ENCODE assay signal across 8 cellular contexts in genomic region chr11:72040497-72041363, GRCh38. TPM values are rescaled to one million over a fixed set of nuclear protein-coding genes. Genes with fewer than 3 reads are reported as not detected.
DNase-seq lines count a peak whose midpoint lies in the region; ATAC-seq and TF ChIP-seq lines count a peak whose summit lies in the region.

No MANE protein-coding gene starts in this region.

- TF ChIP-seq CTCF in gastroesophageal sphincter (IDR thresholded peaks at IDR 0.05) = no peak
- peak in 1 of 7 experiments; percentile 3 for TF ChIP-seq CTCF in stomach (IDR thresholded peaks at IDR 0.05)

- H3K4me3 Mint-ChIP-seq in activated naive CD4-positive, alpha-beta T cell treated with anti-CD3 and anti-CD28 coated beads for 36 hours = no peak overlapping the region

- peaks cover 45% of the 10 kb centered on the region for H3K4me1 Mint-ChIP-seq in activated naive CD4-positive, alpha-beta T cell treated with anti-CD3 and anti-CD28 coated beads for 36 hours (ENCODE audit: low read depth)

- ATAC-seq in gastroesophageal sphincter (peak; percentile 89), HG02885 (IDR thresholded peaks at IDR 0.05; ENCODE audit: poor library complexity, unreplicated experiment) (no peak)

- H3K36me3 Mint-ChIP-seq in activated naive CD4-positive, alpha-beta T cell treated with anti-CD3 and anti-CD28 coated beads for 36 hours (ENCODE audit: low read depth) = peaks cover 9% of the 10 kb centered on the region

- CTCF ChIA-PET in activated naive CD4-positive, alpha-beta T cell treated with anti-CD3 and anti-CD28 coated beads for 36 hours (lab: Charles Lee) = interaction anchor here (1.0 to 4.2 kb wide), 8 partner anchors 9 to 104 kb away, joined by 3 to 44 read pairs (median 6); no protein-coding TSS in a partner anchor

- DNase-seq in DMS153 treated with DMSO at 0.1 percent for 48 hours (lab: John Stamatoyannopoulos, UW; ENCODE audit: unreplicated experiment) (peak; percentile 88), KBM-7 (peak; percentile 87), SHP77 (lab: John Stamatoyannopoulos, UW) (peak; percentile 91 to 93), stomach (peak; percentile 97)
- peak; percentile 85 for DNase-seq in activated naive CD4-positive, alpha-beta T cell treated with anti-CD3 and anti-CD28 coated beads for 36 hours

- WGBS in gastroesophageal sphincter (ENCODE audit: low coverage in 1 of 2), 2 donors = 0 to 3% methylated on average over 6 to 10 of the region's 23 CpGs
- WGBS in stomach, 5 donors = 0 to 2% (median 1%) methylated on average over 22 to 23 of the region's 23 CpGs

- H3K36me3 ChIP-seq in gastroesophageal sphincter (peaks cover 0 to 1% of the 10 kb centered on the region in 2 donors), neuron (ENCODE audit: insufficient read depth, low read length) (peaks cover 7% of the 10 kb centered on the region), stomach (peaks cover under 1 to 5% (median 3%) of the 10 kb centered on the region in 4 donors)

- H3K9me3 ChIP-seq in gastroesophageal sphincter (no peaks in the 10 kb centered on the region), neuron (ENCODE audit: low read length) (no peaks in the 10 kb centered on the region), stomach (no peaks in the 10 kb centered on the region)

- H3K27me3 Mint-ChIP-seq in activated naive CD4-positive, alpha-beta T cell treated with anti-CD3 and anti-CD28 coated beads for 36 hours (ENCODE audit: low read depth) = no peaks in the 10 kb centered on the region

- no peak overlapping the region for H2AFZ ChIP-seq in neuron (ENCODE audit: low read depth, low read length)

- intact Hi-C loops in activated naive CD4-positive, alpha-beta T cell treated with anti-CD3 and anti-CD28 coated beads for 36 hours (cut with micrococcal nuclease) = loop anchor here (1.0 to 2.0 kb wide), 6 partner anchors 15 to 183 kb away; partner anchors contain the start of genes ANAPC15, LAMTOR1, LRRC51 and NUMA1
- intact Hi-C loops in stomach (cut with DNase I; ENCODE audit: low total_unique reads) = no loop called here

- no peak overlapping the region for H3K27ac Mint-ChIP-seq in activated naive CD4-positive, alpha-beta T cell treated with anti-CD3 and anti-CD28 coated beads for 36 hours

- TF ChIP-seq POLR2A in gastroesophageal sphincter (IDR thresholded peaks at IDR 0.05) (peak; percentile 12 to 30), stomach (IDR thresholded peaks at IDR 0.05) (no peak)

- no peak for TF ChIP-seq EP300 in gastroesophageal sphincter (IDR thresholded peaks at IDR 0.05)
- no peak for TF ChIP-seq EP300 in stomach (IDR thresholded peaks at IDR 0.05)

- no peaks in the 10 kb centered on the region for H3K27me3 ChIP-seq in gastroesophageal sphincter
- no peaks in the 10 kb centered on the region for H3K27me3 ChIP-seq in neuron (ENCODE audit: insufficient read depth, low read length)
- H3K27me3 ChIP-seq in stomach = no peaks in the 10 kb centered on the region

- peaks cover 25 to 81% (median 44%) of the 10 kb centered on the region in 3 donors for H3K4me1 ChIP-seq in gastroesophageal sphincter
- H3K4me1 ChIP-seq in neuron (ENCODE audit: insufficient read depth, low read length) = peaks cover 41% of the 10 kb centered on the region
- H3K4me1 ChIP-seq in stomach = peaks cover 45 to 89% (median 69%) of the 10 kb centered on the region in 4 donors

- H3K9me3 Mint-ChIP-seq in activated naive CD4-positive, alpha-beta T cell treated with anti-CD3 and anti-CD28 coated beads for 36 hours = no peaks in the 10 kb centered on the region

- peak overlapping the region; percentile 95 to 97 (median 96) for H3K27ac ChIP-seq in gastroesophageal sphincter
- H3K27ac ChIP-seq in stomach = peak overlapping the region; percentile 95 to 97 (median 95)

- H3K4me3 ChIP-seq in gastroesophageal sphincter (peak overlapping the region; percentile 64 to 72), neuron (ENCODE audit: low read length) (peak overlapping the region; percentile 68), stomach (peak overlapping the region; percentile 47 to 62 (median 58))

- in situ Hi-C loops in KBM-7 (cut with MboI; ENCODE audit: low pct_unique_long_range_greater_than_20kb, low sequenced_read_pairs) = no loop called here

RNA-seq across cellular contexts. Expression of gene NUMA1, which starts 39.6 kb away (rescaled TPM):
- total RNA-seq in activated naive CD4-positive, alpha-beta T cell treated with anti-CD3 and anti-CD28 coated beads for 36 hours = 100 to 1,000 TPM; 189 to 194 TPM
- total RNA-seq in gastroesophageal sphincter = 100 to 1,000 TPM; 235 to 370 (median 290) TPM
- total RNA-seq in stomach = 100 to 1,000 TPM; 161 to 619 (median 285) TPM
- 100 to 1,000 TPM in 1 of 3 donors, 10 to 100 TPM in 2; 84.2 to 115 (median 92.1) TPM for polyA plus RNA-seq in stomach

RNA-seq across cellular contexts. Expression of gene LRRC51, which starts 39.9 kb away (rescaled TPM):
- 1 to 10 TPM; 6.8 to 8.3 TPM for total RNA-seq in activated naive CD4-positive, alpha-beta T cell treated with anti-CD3 and anti-CD28 coated beads for 36 hours
- total RNA-seq in gastroesophageal sphincter = 10 to 100 TPM in 2 of 4 donors, 1 to 10 TPM in 2; 6.4 to 18.4 (median 10.7) TPM
- 1 to 10 TPM in 2 of 5 donors, not detected in 3; 2.0 to 4.8 TPM for total RNA-seq in stomach
- polyA plus RNA-seq in stomach = 1 to 10 TPM; 5.8 to 7.9 (median 6.8) TPM

RNA-seq across cellular contexts. Expression of gene IL18BP, which starts 42.0 kb away (rescaled TPM):
- 1 to 10 TPM; 4.1 to 5.4 TPM for total RNA-seq in activated naive CD4-positive, alpha-beta T cell treated with anti-CD3 and anti-CD28 coated beads for 36 hours
- total RNA-seq in gastroesophageal sphincter (1 to 10 TPM; 2.5 to 8.9 (median 6.7) TPM), stomach (10 to 100 TPM in 3 of 5 donors, 1 to 10 TPM in 2; 2.7 to 14.8 (median 11.7) TPM)
- 1 to 10 TPM; 2.0 to 6.2 (median 3.8) TPM for polyA plus RNA-seq in stomach

Comparison
In these comparisons a context has a peak if more than half of its experiments do, and no peak if none do; other contexts are left out.
1. POLR2A ChIP-seq: peak in gastroesophageal sphincter (2 of 2); none in stomach (0 of 4).
2. Peak in every context shown above with its lines, with median percentiles within 50 percentile points of each other: DNase-seq and H3K4me3 ChIP-seq.